15 cellular contexts compared by ENCODE assay signal in genomic region chrY:13435206-13435967, GRCh38. TPM values are rescaled to one million over a fixed set of nuclear protein-coding genes. Genes with fewer than 3 reads are reported as not detected.
A peak's percentile ranks its signal among the peaks of the same experiment; 100 is the strongest.
DNase-seq lines count a peak whose midpoint lies in the region; ATAC-seq lines count a peak whose summit lies in the region.
"Had no signal": no experiment of that assay in that cellular context is flagged by ENCODE, and none has a peak within 500 bp of the region (broad histone marks: within the 10 kb centered on the region; RNA-seq: fewer than 3 reads in every experiment).

No MANE protein-coding gene starts in this region.

- peak; percentile 3 for ATAC-seq in HG02610 (IDR thresholded peaks at IDR 0.05; ENCODE audit: unreplicated experiment)
- no peak for ATAC-seq in HG03139 (IDR thresholded peaks at IDR 0.05; ENCODE audit: unreplicated experiment)

- DNase-seq in NCI-H2107 treated with DMSO at 0.1 percent for 48 hours (lab: John Stamatoyannopoulos, UW; ENCODE audit: unreplicated experiment) (peak; percentile 7), NCI-H2107 (lab: John Stamatoyannopoulos, UW) (no peak), left kidney (ENCODE audit: low read depth, low spot score) (peak; percentile 45), NK-92 (lab: John Stamatoyannopoulos, UW; ENCODE audit: unreplicated experiment) (no peak), immature natural killer cell (no peak)
- DNase-seq: activated gamma-delta T cell treated with Interleukin-2 at 50 U/mL for 16 hours, cortex of kidney, IMR-90, NCI-H1436, SIG-M5, spleen, transverse colon had no signal

- peak overlapping the region; percentile 90 for H3K4me3 Mint-ChIP-seq in activated naive CD8-positive, alpha-beta T cell
- H3K4me3 Mint-ChIP-seq in immature natural killer cell, result peak overlapping the region in 1 of 5 donors; percentile 98

- H3K27ac Mint-ChIP-seq in activated naive CD8-positive, alpha-beta T cell, result peak overlapping the region; percentile 95
- H3K27ac Mint-ChIP-seq in immature natural killer cell, result peak overlapping the region in 1 of 6 donors; percentile 100

- peaks cover 56% of the 10 kb centered on the region for H3K4me1 Mint-ChIP-seq in activated naive CD8-positive, alpha-beta T cell (ENCODE audit: low read depth)
- H3K4me1 Mint-ChIP-seq in immature natural killer cell, result no peaks in the 10 kb centered on the region

- H3K36me3 Mint-ChIP-seq in activated naive CD8-positive, alpha-beta T cell, result peaks cover 29% of the 10 kb centered on the region
- peaks cover 0 to 7% (median 0%) of the 10 kb centered on the region in 3 donors for H3K36me3 Mint-ChIP-seq in immature natural killer cell

- H3K27me3 Mint-ChIP-seq in activated naive CD8-positive, alpha-beta T cell, result no peaks in the 10 kb centered on the region
- peaks cover 0 to 10% (median 0%) of the 10 kb centered on the region in 3 donors for H3K27me3 Mint-ChIP-seq in immature natural killer cell (ENCODE audit: low read depth in 3 of 3)

- H3K9me3 Mint-ChIP-seq in activated naive CD8-positive, alpha-beta T cell (ENCODE audit: low read depth), result peaks cover 13% of the 10 kb centered on the region
- peaks cover 0 to 5% (median 0%) of the 10 kb centered on the region in 6 donors for H3K9me3 Mint-ChIP-seq in immature natural killer cell

RNA-seq across cellular contexts. Expression of gene UTY, which starts 44.4 kb away (rescaled TPM):
- polyA plus RNA-seq in immature natural killer cell, result not detected
- polyA plus RNA-seq: IMR-90 had no signal

Comparison
In these comparisons a context has a peak if more than half of its experiments do, and no peak if none do; other contexts are left out.
1. DNase-seq: peak in NCI-H2107 treated with DMSO at 0.1 percent for 48 hours (single experiment) and left kidney (single experiment); none in NCI-H2107 (single experiment), NK-92 (single experiment) and immature natural killer cell (0 of 3).